34 cellular contexts compared by ENCODE assay signal in the genomic region with DNA sequence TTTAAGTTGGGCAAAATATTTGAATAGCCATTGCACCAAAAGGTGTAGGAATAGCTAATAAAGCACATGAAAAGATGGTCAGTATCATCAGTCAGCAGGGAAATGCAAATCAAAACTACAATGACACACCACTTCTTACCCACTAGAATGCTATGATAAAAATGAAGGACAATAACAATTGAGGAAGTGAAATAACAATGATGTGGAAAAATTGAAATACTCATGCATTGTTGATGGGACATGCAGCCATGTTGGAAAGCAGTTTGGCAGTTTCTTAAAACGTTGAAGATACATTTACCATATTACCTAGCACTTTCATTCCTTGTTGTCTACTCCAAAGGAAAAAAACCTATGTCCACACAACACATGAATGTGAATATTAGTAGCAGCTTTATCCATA. TPM values are rescaled to one million over a fixed set of nuclear protein-coding genes. Genes with fewer than 3 reads are reported as not detected.
"Had no signal": no experiment of that assay in that cellular context is flagged by ENCODE, and none has a peak within 500 bp of the region (broad histone marks: within the 10 kb centered on the region; RNA-seq: fewer than 3 reads in every experiment).

No MANE protein-coding gene starts in this region.

- H3K4me3 ChIP-seq: adrenal gland, K562, SJSA1 had no signal

- H3K36me3 ChIP-seq: adrenal gland, brain microvascular endothelial cell, SJSA1, WERI-Rb-1 had no signal

- DNase-seq: activated CD4-positive, alpha-beta memory T cell treated with anti-CD3 and anti-CD28 coated beads, Interleukin-2, amount 10 ng/mL, durations not matched to agents 7 days and 5 days; activated CD4-positive, alpha-beta T cell treated with anti-CD3 and anti-CD28 coated beads for 1 hour; activated CD4-positive, alpha-beta T cell treated with anti-CD3 and anti-CD28 coated beads for 48 hours; activated CD4-positive, CD25-positive, alpha-beta regulatory T cell; activated CD8-positive, alpha-beta memory T cell treated with anti-CD3 and anti-CD28 coated beads for 24 hours; activated effector memory CD4-positive, alpha-beta T cell treated with anti-CD3 and anti-CD28 coated beads, Interleukin-2, amount 50 U/mL, for 16 hours; activated naive CD4-positive, alpha-beta T cell; activated T-cell treated with anti-CD3 and anti-CD28 coated beads, Interleukin-2, amount 50 U/mL, for 1 hour; activated T-cell treated with anti-CD3 and anti-CD28 coated beads, Interleukin-2, amount 50 U/mL, for 72 hours; adrenal gland; brain microvascular endothelial cell; central memory CD4-positive, alpha-beta T cell; NCI-H1105; NCI-H1417 treated with DMSO at 0.1 percent for 48 hours; NCI-H187 treated with DMSO at 0.1 percent for 48 hours; NCI-H2081; NCI-H2171 treated with DMSO at 0.1 percent for 48 hours; NCI-H226; NCI-H526; NCI-H748 treated with DMSO at 0.1 percent for 48 hours; Right ventricle myocardium superior; SK-N-SH; WERI-Rb-1 had no signal

- H3K4me3 Mint-ChIP-seq: activated CD4-positive, alpha-beta memory T cell treated with anti-CD3 and anti-CD28 coated beads, Interleukin-2, amount 10 ng/mL, durations not matched to agents 7 days and 5 days; activated naive CD4-positive, alpha-beta T cell treated with anti-CD3 and anti-CD28 coated beads, Interleukin-2, amount 50 U/mL, for 24 hours; activated T-cell treated with anti-CD3 and anti-CD28 coated beads, Interleukin-2, amount 50 U/mL, for 72 hours; activated T-helper 17 cell treated with anti-CD3 and anti-CD28 coated beads, Interleukin-2, amount 50 U/mL, for 72 hours; T-helper 1 cell treated with Interleukin-12 subunit alpha and Interleukin-12 subunit beta and Interleukin-4 antibody, amounts not matched to agents 30 μg/mL and 1 μg/mL, for 36 hours; T-helper 2 cell treated with Interferon-gamma antibody and Interleukin-4, amounts not matched to agents 5 μg/mL and 100 μg/mL, for 36 hours had no signal

- H3K4me2 ChIP-seq: SK-N-SH had no signal

- H3K4me1 Mint-ChIP-seq: activated CD4-positive, alpha-beta memory T cell treated with anti-CD3 and anti-CD28 coated beads, Interleukin-2, amount 10 ng/mL, durations not matched to agents 7 days and 5 days; activated naive CD4-positive, alpha-beta T cell treated with anti-CD3 and anti-CD28 coated beads, Interleukin-2, amount 50 U/mL, for 24 hours; activated T-helper 17 cell treated with anti-CD3 and anti-CD28 coated beads, Interleukin-2, amount 50 U/mL, for 72 hours had no signal

- H3K27me3 ChIP-seq: adrenal gland, brain microvascular endothelial cell, SJSA1 had no signal

- H3K27me3 Mint-ChIP-seq: activated naive CD4-positive, alpha-beta T cell treated with anti-CD3 and anti-CD28 coated beads, Interleukin-2, amount 50 U/mL, for 24 hours had no signal

- H3K9me3 ChIP-seq: adrenal gland, SJSA1, SK-N-SH had no signal

- H3K27ac ChIP-seq: adrenal gland, brain microvascular endothelial cell, SJSA1, WERI-Rb-1 had no signal

- H3K36me3 Mint-ChIP-seq: activated naive CD4-positive, alpha-beta T cell treated with anti-CD3 and anti-CD28 coated beads, Interleukin-2, amount 50 U/mL, for 24 hours had no signal

- ATAC-seq: activated T-cell treated with anti-CD3 and anti-CD28 coated beads, Interleukin-2, amount 50 U/mL, for 72 hours; activated T-helper 17 cell treated with anti-CD3 and anti-CD28 coated beads, Interleukin-2, amount 50 U/mL, for 72 hours; K562 had no signal

- H3K4me1 ChIP-seq: adrenal gland, SJSA1 had no signal

- H3K9ac ChIP-seq: SK-N-SH had no signal

- H3K27ac Mint-ChIP-seq: activated CD4-positive, alpha-beta memory T cell treated with anti-CD3 and anti-CD28 coated beads, Interleukin-2, amount 10 ng/mL, durations not matched to agents 7 days and 5 days; activated naive CD4-positive, alpha-beta T cell treated with anti-CD3 and anti-CD28 coated beads, Interleukin-2, amount 50 U/mL, for 24 hours; activated T-cell treated with anti-CD3 and anti-CD28 coated beads, Interleukin-2, amount 50 U/mL, for 72 hours; activated T-helper 17 cell treated with anti-CD3 and anti-CD28 coated beads, Interleukin-2, amount 50 U/mL, for 72 hours; T-helper 1 cell treated with Interleukin-12 subunit alpha and Interleukin-12 subunit beta and Interleukin-4 antibody, amounts not matched to agents 30 μg/mL and 1 μg/mL, for 36 hours; T-helper 2 cell treated with Interferon-gamma antibody and Interleukin-4, amounts not matched to agents 5 μg/mL and 100 μg/mL, for 36 hours had no signal

- H3K9me3 Mint-ChIP-seq: activated CD4-positive, alpha-beta memory T cell treated with anti-CD3 and anti-CD28 coated beads, Interleukin-2, amount 10 ng/mL, durations not matched to agents 7 days and 5 days; T-helper 1 cell treated with Interleukin-12 subunit alpha and Interleukin-12 subunit beta and Interleukin-4 antibody, amounts not matched to agents 30 μg/mL and 1 μg/mL, for 36 hours; T-helper 2 cell treated with Interferon-gamma antibody and Interleukin-4, amounts not matched to agents 5 μg/mL and 100 μg/mL, for 36 hours had no signal

- FAIRE-seq: colon, K562 had no signal

RNA-seq across cellular contexts. Expression of a gene that starts 28.4 kb away (rescaled TPM):
- total RNA-seq: activated CD4-positive, alpha-beta memory T cell treated with anti-CD3 and anti-CD28 coated beads, Interleukin-2, amount 10 ng/mL, durations not matched to agents 7 days and 5 days; activated T-cell treated with anti-CD3 and anti-CD28 coated beads, Interleukin-2, amount 50 U/mL, for 72 hours; activated T-helper 17 cell treated with anti-CD3 and anti-CD28 coated beads, Interleukin-2, amount 50 U/mL, for 72 hours; cerebellum; K562; M059J; NCI-H460; OCI-LY7; Right ventricle myocardium superior; SJSA1 had no signal
- polyA plus RNA-seq: K562, SK-N-SH had no signal
